In the genomic region with DNA sequence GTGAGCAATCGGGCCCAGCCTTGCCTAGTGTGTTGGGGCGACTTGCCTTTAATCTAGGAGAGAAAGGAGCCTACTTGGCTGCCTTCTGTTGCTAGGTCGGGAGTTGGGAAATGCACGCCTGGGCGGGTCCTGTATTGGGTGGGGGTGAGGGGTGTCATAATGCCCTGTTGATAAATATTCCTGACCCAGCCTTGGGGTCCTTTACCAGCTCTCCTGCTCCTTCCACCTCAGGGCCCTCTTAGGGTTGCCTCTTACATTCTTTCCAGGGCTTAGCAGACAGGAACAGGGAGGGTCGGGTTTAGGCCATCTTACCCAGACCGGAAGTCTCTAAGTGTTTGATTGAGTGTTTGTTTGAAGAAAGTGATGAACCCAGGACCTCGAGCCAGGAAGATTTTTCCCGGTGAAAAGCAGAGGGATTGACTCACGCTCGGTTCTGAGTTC, we compare ENCODE assay signal across 18 cellular contexts.
DNase-seq lines count a peak whose midpoint lies in the region; TF ChIP-seq lines count a peak whose summit lies in the region.
"Had no signal": no experiment of that assay in that cellular context is flagged by ENCODE, and none has a peak within 500 bp of the region (broad histone marks: within the 10 kb centered on the region; RNA-seq: fewer than 3 reads in every experiment).

No MANE protein-coding gene starts in this region.

- H3K4me3 ChIP-seq in neural progenitor cell (no peak overlapping the region), tibial artery (no peak overlapping the region), A673 (ENCODE audit: low read depth, low read length, poor library complexity, severe bottlenecking) (no peak overlapping the region), BE2C (ENCODE audit: low read depth, low read length) (no peak overlapping the region)
- H3K4me3 ChIP-seq: heart left ventricle, ovary had no signal

- CTCF ChIA-PET in A673 (lab: Charles Lee), result no interaction called here

- no peaks in the 10 kb centered on the region for H3K79me2 ChIP-seq in neural progenitor cell (ENCODE audit: low read depth)

- H3K9ac ChIP-seq in neural progenitor cell, result no peak overlapping the region

- H3K36me3 ChIP-seq in neural progenitor cell (no peaks in the 10 kb centered on the region), tibial artery (no peaks in the 10 kb centered on the region), A673 (ENCODE audit: insufficient read depth, low read length, poor library complexity, severe bottlenecking) (no peaks in the 10 kb centered on the region), BE2C (no peaks in the 10 kb centered on the region)
- H3K36me3 ChIP-seq: heart left ventricle, ovary, WERI-Rb-1 had no signal

- no peaks in the 10 kb centered on the region for H3K9me3 Mint-ChIP-seq in neural progenitor cell
- H3K9me3 Mint-ChIP-seq: activated T-helper 1 cell treated with anti-CD3 and anti-CD28 coated beads, Interleukin-12 subunit alpha, Interleukin-12 subunit beta, Interleukin-2, Interleukin-4 antibody, amounts not matched to agents 30 ng/mL and 10 ng/mL and 1 ng/mL, durations not matched to agents 14 hours and 24 hours and 36 hours; T-cell had no signal

- H3F3A ChIP-seq in neural progenitor cell (ENCODE audit: low read depth), result no peaks in the 10 kb centered on the region

- peaks cover 14% of the 10 kb centered on the region for H3K4me1 Mint-ChIP-seq in neural progenitor cell
- H3K4me1 Mint-ChIP-seq: T-cell had no signal

- H4K20me1 ChIP-seq in neural progenitor cell (ENCODE audit: low read depth), result no peaks in the 10 kb centered on the region

- H3K36me3 Mint-ChIP-seq in neural progenitor cell, result no peaks in the 10 kb centered on the region
- H3K36me3 Mint-ChIP-seq: CD4-positive, CD25-positive, alpha-beta regulatory T cell; T-cell had no signal

- H3K27me3 ChIP-seq in neural progenitor cell (peaks cover 6% of the 10 kb centered on the region), tibial artery (peaks cover 0 to 3% of the 10 kb centered on the region in 2 donors), A673 (replicated peaks; ENCODE audit: insufficient read depth, low read depth, low read length, poor library complexity) (no peaks in the 10 kb centered on the region), BE2C (no peaks in the 10 kb centered on the region; the same call in 1 of the 2 replicates)
- H3K27me3 ChIP-seq: ovary had no signal

- POLR2A ChIA-PET in A673 (lab: Charles Lee; ENCODE audit: low non-redundant PET), result no interaction called here

- peaks cover 7% of the 10 kb centered on the region for H3K27me3 Mint-ChIP-seq in neural progenitor cell (ENCODE audit: insufficient read depth, low read depth)

- DNase-seq in ELR (ENCODE audit: low read depth), result peak; percentile 36
- DNase-seq in NCI-H226, result peak; percentile 63
- DNase-seq in epithelial cell of prostate (ENCODE audit: low read depth, low spot score), result no peak
- no peak for DNase-seq in neural progenitor cell (ENCODE audit: low spot score)
- DNase-seq in tibial artery, result no peak
- DNase-seq in T-helper 2 cell, result no peak
- no peak for DNase-seq in A673 (ENCODE audit: low spot score)
- no peak for DNase-seq in BE2C
- DNase-seq: amygdala; CD4-positive, CD25-positive, alpha-beta regulatory T cell; heart left ventricle; kidney; NCI-H146; NCI-H69; ovary; T-cell; WERI-Rb-1 had no signal

- no peaks in the 10 kb centered on the region for H3K9me3 ChIP-seq in neural progenitor cell (ENCODE audit: low read depth)
- no peaks in the 10 kb centered on the region for H3K9me3 ChIP-seq in tibial artery
- H3K9me3 ChIP-seq in A673 (ENCODE audit: low read depth, low read length, poor library complexity, severe bottlenecking), result no peaks in the 10 kb centered on the region
- H3K9me3 ChIP-seq in BE2C, result no peaks in the 10 kb centered on the region
- H3K9me3 ChIP-seq: heart left ventricle, ovary had no signal

- H3K4me3 Mint-ChIP-seq in neural progenitor cell, result no peak overlapping the region
- H3K4me3 Mint-ChIP-seq: activated T-helper 1 cell treated with anti-CD3 and anti-CD28 coated beads, Interleukin-12 subunit alpha, Interleukin-12 subunit beta, Interleukin-2, Interleukin-4 antibody, amounts not matched to agents 30 ng/mL and 10 ng/mL and 1 ng/mL, durations not matched to agents 14 hours and 24 hours and 36 hours; CD4-positive, CD25-positive, alpha-beta regulatory T cell; T-cell had no signal

- TF ChIP-seq CTCF in neural progenitor cell (IDR thresholded peaks at IDR 0.05) (no peak), tibial artery (IDR thresholded peaks at IDR 0.05) (no peak), A673 (conservative IDR thresholded peaks at IDR 0.05; ENCODE audit: low read depth, low read length) (no peak), BE2C (IDR thresholded peaks at IDR 0.05; ENCODE audit: low read depth, low read length) (no peak)

- H3K27ac ChIP-seq in epithelial cell of prostate (peak overlapping the region; percentile 99), neural progenitor cell (no peak overlapping the region), tibial artery (no peak overlapping the region), A673 (ENCODE audit: low read depth, low read length, poor library complexity, severe bottlenecking) (no peak overlapping the region)
- H3K27ac ChIP-seq: heart left ventricle, ovary, WERI-Rb-1 had no signal

- H2AFZ ChIP-seq in neural progenitor cell (replicated peaks), result peak overlapping the region; percentile 57

- intact Hi-C loops in tibial artery (cut with DNase I; ENCODE audit: low total_unique reads), result no loop called here
- intact Hi-C loops in A673 (cut with micrococcal nuclease; ENCODE audit: unreplicated experiment), result no loop called here

- H3K4me2 ChIP-seq in neural progenitor cell, result no peak overlapping the region

- H3K4me1 ChIP-seq in neural progenitor cell, result peaks cover 13% of the 10 kb centered on the region
- peaks cover 0 to 18% (median 17%) of the 10 kb centered on the region in 4 donors for H3K4me1 ChIP-seq in tibial artery
- H3K4me1 ChIP-seq in A673 (ENCODE audit: insufficient read depth, low read length, poor library complexity, severe bottlenecking), result no peaks in the 10 kb centered on the region
- H3K4me1 ChIP-seq in BE2C, result peaks cover 5% of the 10 kb centered on the region
- H3K4me1 ChIP-seq: heart left ventricle had no signal

- no TSS peak for BruUV-seq in A673 (replicated peaks; lab: Mats Ljungman, UMichigan)

- no peak overlapping the region for H3K27ac Mint-ChIP-seq in neural progenitor cell
- H3K27ac Mint-ChIP-seq: activated T-helper 1 cell treated with anti-CD3 and anti-CD28 coated beads, Interleukin-12 subunit alpha, Interleukin-12 subunit beta, Interleukin-2, Interleukin-4 antibody, amounts not matched to agents 30 ng/mL and 10 ng/mL and 1 ng/mL, durations not matched to agents 14 hours and 24 hours and 36 hours; CD4-positive, CD25-positive, alpha-beta regulatory T cell; T-cell had no signal

Comparison
In these comparisons a context has a peak if more than half of its experiments do, and no peak if none do; other contexts are left out.
1. DNase-seq: peak in ELR (single experiment) and NCI-H226 (single experiment); none in epithelial cell of prostate (single experiment), neural progenitor cell (single experiment), tibial artery (0 of 2), T-helper 2 cell (0 of 5), A673 (single experiment) and BE2C (single experiment).